13 cellular contexts compared by ENCODE assay signal in the genomic region with DNA sequence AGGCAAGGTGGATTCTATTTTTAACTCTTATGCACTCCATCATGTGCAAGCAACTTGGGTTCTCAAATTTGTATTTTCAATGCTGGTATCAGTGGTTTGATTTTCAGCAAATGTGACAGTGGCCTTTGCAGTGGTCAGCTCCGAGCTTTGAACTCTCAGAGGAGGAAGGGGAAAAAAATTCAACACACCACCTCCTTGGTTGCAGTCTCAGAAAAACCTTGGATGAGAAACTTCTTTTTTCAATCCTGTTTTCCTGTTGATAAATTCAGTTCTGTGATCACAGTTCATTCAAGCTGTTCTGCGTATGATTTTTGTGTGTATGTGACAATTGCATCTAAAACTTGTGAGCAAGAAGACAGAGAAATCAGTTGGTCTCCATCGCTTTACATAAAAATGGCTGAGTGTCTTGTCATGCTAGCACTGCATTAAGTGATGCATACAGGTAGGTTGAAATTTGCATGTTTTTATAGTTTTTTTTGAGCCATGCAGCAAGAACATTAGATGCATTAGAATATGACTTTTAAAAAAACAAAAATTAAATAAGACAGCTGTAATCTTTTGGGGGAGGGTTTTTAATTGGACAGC. TPM values are rescaled to one million over a fixed set of nuclear protein-coding genes. Genes with fewer than 3 reads are reported as not detected.
DNase-seq lines count a peak whose midpoint lies in the region; FAIRE-seq and TF ChIP-seq lines count a peak whose summit lies in the region.
"Had no signal": no experiment of that assay in that cellular context is flagged by ENCODE, and none has a peak within 500 bp of the region (broad histone marks: within the 10 kb centered on the region; RNA-seq: fewer than 3 reads in every experiment).

No MANE protein-coding gene starts in this region.

- DNase-seq in GM18507 (ENCODE audit: extremely low spot score, insufficient read length, low read depth): no peak
- peak; percentile 38 for DNase-seq in medulla oblongata (ENCODE audit: extremely low spot score)
- DNase-seq in NOMO-1 treated with dmso at 0.1 percent for 144 hours (lab: John Stamatoyannopoulos, UW; ENCODE audit: unreplicated experiment): no peak
- DNase-seq in posterior vena cava (ENCODE audit: low spot score): no peak
- DNase-seq in lower leg skin (ENCODE audit: low spot score in 2 of 2): no peak
- DNase-seq in activated effector memory CD4-positive, alpha-beta T cell treated with Interleukin-2 at 50 U/mL for 16 hours: no peak
- DNase-seq: left cardiac atrium, NCI-H226, SJCRH30 had no signal

- peak; percentile 71 for FAIRE-seq in GM18507 (lab: Jason Lieb, UNC)

- H2AFZ ChIP-seq in ACC112 (ENCODE audit: low read length, unreplicated experiment): no peak overlapping the region

- H3K36me3 ChIP-seq in ACC112 (ENCODE audit: insufficient read depth, low read length): peaks cover 21% of the 10 kb centered on the region
- H3K36me3 ChIP-seq: BLaER1 treated with 17β-estradiol and CSF1 and Interleukin-3, amounts not matched to agents 10 nM and 100 nM; thoracic aorta had no signal

- H3K4me1 ChIP-seq in ACC112 (ENCODE audit: control insufficient read depth, insufficient read depth, low read length, unreplicated experiment): peaks cover 86% of the 10 kb centered on the region

- intact Hi-C loops in posterior vena cava (cut with DNase I) (no loop called here), lower leg skin (cut with DNase I; ENCODE audit: low total_unique reads) (no loop called here)

- WGBS in lower leg skin, 2 donors: 79 to 87% methylated on average over 3 of the region's 3 CpGs

- H3K79me2 ChIP-seq in ACC112 (ENCODE audit: control insufficient read depth, insufficient read depth, low read length, unreplicated experiment): peaks cover 77% of the 10 kb centered on the region

- no peaks in the 10 kb centered on the region for H3K27me3 ChIP-seq in ACC112 (ENCODE audit: insufficient read depth, low read length)
- H3K27me3 ChIP-seq: BLaER1 treated with 17β-estradiol and CSF1 and Interleukin-3, amounts not matched to agents 10 nM and 100 nM; SJCRH30 had no signal

- TF ChIP-seq CTCF in WI38 (IDR thresholded peaks at IDR 0.05; ENCODE audit: low read depth, low read length) (no peak), lower leg skin (IDR thresholded peaks at IDR 0.05) (no peak)

- TF ChIP-seq POLR2A in lower leg skin (IDR thresholded peaks at IDR 0.05): no peak

- H3K4me3 ChIP-seq in ACC112 (ENCODE audit: low read depth, low read length) (peak overlapping the region; percentile 76), WI38 (ENCODE audit: low read depth, low read length) (peak overlapping the region; percentile 70), lower leg skin (ENCODE audit: low read depth, poor library complexity, severe bottlenecking) (no peak overlapping the region)
- H3K4me3 ChIP-seq: BLaER1 treated with 17β-estradiol and CSF1 and Interleukin-3, amounts not matched to agents 10 nM and 100 nM; SJCRH30 had no signal

- peak overlapping the region; percentile 96 for H3K27ac ChIP-seq in ACC112 (ENCODE audit: low read depth, low read length)
- H3K27ac ChIP-seq: BLaER1 treated with 17β-estradiol and CSF1 and Interleukin-3, amounts not matched to agents 10 nM and 100 nM; SJCRH30 had no signal

RNA-seq across cellular contexts. Expression of a gene that starts 19.2 kb away (rescaled TPM):
- total RNA-seq in posterior vena cava (100 to 1,000 TPM; 101 to 125 TPM), lower leg skin (100 to 1,000 TPM in 1 of 4 donors, 10 to 100 TPM in 3; 46.8 to 104 (median 72.6) TPM)
